Comparison of ENCODE assay signal across 31 cellular contexts in the genomic region with DNA sequence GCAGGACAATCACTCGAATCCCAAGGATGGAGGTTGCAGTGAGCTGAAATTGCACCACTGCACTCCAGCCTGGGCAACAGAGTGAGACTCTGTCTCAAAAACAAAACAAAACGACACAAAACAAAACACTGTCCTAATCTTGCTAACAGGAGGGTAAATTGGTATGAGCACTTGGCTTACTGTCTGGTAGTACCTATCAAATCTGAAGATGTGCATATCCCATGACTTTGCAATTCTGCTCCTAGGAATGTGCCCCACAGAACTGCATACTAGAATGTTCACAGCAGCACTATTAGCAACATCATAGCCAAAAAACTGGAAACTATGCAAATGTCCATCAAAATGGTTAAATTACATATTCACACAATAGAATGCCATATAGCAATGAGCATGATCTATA. TPM values are rescaled to one million over a fixed set of nuclear protein-coding genes. Genes with fewer than 3 reads are reported as not detected.
"Had no signal": no experiment of that assay in that cellular context is flagged by ENCODE, and none has a peak within 500 bp of the region (broad histone marks: within the 10 kb centered on the region; RNA-seq: fewer than 3 reads in every experiment).

No MANE protein-coding gene starts in this region.

- H3K4me3 ChIP-seq: ascending aorta, colonic mucosa, esophagus muscularis mucosa, gastrocnemius medialis, heart left ventricle had no signal

- H3K27me3 ChIP-seq: ascending aorta, colonic mucosa, esophagus muscularis mucosa, foreskin keratinocyte, gastrocnemius medialis, heart left ventricle had no signal

- H3K36me3 ChIP-seq: colonic mucosa had no signal

- H3K36me3 Mint-ChIP-seq: activated CD4-positive, alpha-beta memory T cell treated with anti-CD3 and anti-CD28 coated beads for 36 hours; activated CD8-positive, alpha-beta memory T cell treated with anti-CD3 and anti-CD28 coated beads, Interleukin-2, amount 10 ng/mL, durations not matched to agents 7 days and 5 days had no signal

- H3K27ac ChIP-seq: ascending aorta, colonic mucosa, foreskin keratinocyte, gastrocnemius medialis, heart left ventricle had no signal

- H3K4me1 ChIP-seq: colonic mucosa, esophagus muscularis mucosa, foreskin keratinocyte, gastrocnemius medialis had no signal

- H3K4me3 Mint-ChIP-seq: activated CD4-positive, alpha-beta memory T cell treated with anti-CD3 and anti-CD28 coated beads for 36 hours; activated CD4-positive, alpha-beta T cell treated with anti-CD3 and anti-CD28 coated beads for 36 hours; activated CD4-positive, alpha-beta T cell treated with anti-CD3 and anti-CD28 coated beads, Interleukin-2, amount 10 ng/mL, durations not matched to agents 24 days and 14 days; activated CD8-positive, alpha-beta memory T cell treated with anti-CD3 and anti-CD28 coated beads, Interleukin-2, amount 10 ng/mL, durations not matched to agents 7 days and 5 days; activated CD8-positive, alpha-beta T cell treated with anti-CD3 and anti-CD28 coated beads, Interleukin-2, amount 10 ng/mL, durations not matched to agents 7 days and 5 days; activated naive CD4-positive, alpha-beta T cell treated with anti-CD3 and anti-CD28 coated beads for 36 hours; activated naive CD4-positive, alpha-beta T cell treated with anti-CD3 and anti-CD28 coated beads, Interleukin-2, amount 50 U/mL, for 24 hours; activated naive CD8-positive, alpha-beta T cell treated with anti-CD3 and anti-CD28 coated beads for 36 hours; activated naive CD8-positive, alpha-beta T cell treated with anti-CD3 and anti-CD28 coated beads, Interleukin-2, amount 50 U/mL, for 24 hours; activated T-helper 1 cell treated with anti-CD3 and anti-CD28 coated beads, Interleukin-12 subunit alpha, Interleukin-12 subunit beta, Interleukin-2, Interleukin-4 antibody, amounts not matched to agents 30 ng/mL and 10 ng/mL and 1 ng/mL, durations not matched to agents 14 hours and 24 hours and 36 hours; endodermal cell had no signal

- DNase-seq: activated CD4-positive, alpha-beta memory T cell treated with anti-CD3 and anti-CD28 coated beads for 36 hours; activated CD4-positive, alpha-beta T cell treated with anti-CD3 and anti-CD28 coated beads for 36 hours; activated CD4-positive, alpha-beta T cell treated with anti-CD3 and anti-CD28 coated beads, Interleukin-2, amount 10 ng/mL, durations not matched to agents 24 days and 14 days; activated CD4-positive, CD25-positive, alpha-beta regulatory T cell; activated CD4-positive, CD25-positive, alpha-beta regulatory T cell treated with anti-CD3 and anti-CD28 coated beads, Interleukin-2, amount 50 U/mL, for 72 hours; activated CD8-positive, alpha-beta memory T cell treated with anti-CD3 and anti-CD28 coated beads, Interleukin-2, amount 10 ng/mL, durations not matched to agents 7 days and 5 days; activated CD8-positive, alpha-beta memory T cell treated with anti-CD3 and anti-CD28 coated beads, Interleukin-2, amount 50 U/mL, for 4 hours; activated CD8-positive, alpha-beta T cell treated with anti-CD3 and anti-CD28 coated beads, Interleukin-2, amount 10 ng/mL, durations not matched to agents 7 days and 5 days; activated effector memory CD4-positive, alpha-beta T cell treated with anti-CD3 and anti-CD28 coated beads, Interleukin-2, amount 50 U/mL, for 16 hours; activated naive CD4-positive, alpha-beta T cell treated with anti-CD3 and anti-CD28 coated beads for 36 hours; activated naive CD8-positive, alpha-beta T cell treated with anti-CD3 and anti-CD28 coated beads for 36 hours; activated naive CD8-positive, alpha-beta T cell treated with anti-CD3 and anti-CD28 coated beads, Interleukin-2, amount 50 U/mL, for 24 hours; activated T-cell treated with anti-CD3 and anti-CD28 coated beads, Interleukin-2, amount 50 U/mL, for 1 hour; activated T-cell treated with anti-CD3 and anti-CD28 coated beads, Interleukin-2, amount 50 U/mL, for 48 hours; caudate nucleus; colonic mucosa; effector CD8-positive, alpha-beta T cell; endodermal cell; erythroblast; foreskin keratinocyte; gastrocnemius medialis; glutamatergic neuron; T-helper 2 cell had no signal

- H3K9me3 Mint-ChIP-seq: activated CD4-positive, alpha-beta memory T cell treated with anti-CD3 and anti-CD28 coated beads for 36 hours; activated CD4-positive, alpha-beta T cell treated with anti-CD3 and anti-CD28 coated beads, Interleukin-2, amount 10 ng/mL, durations not matched to agents 24 days and 14 days; activated naive CD4-positive, alpha-beta T cell treated with anti-CD3 and anti-CD28 coated beads, Interleukin-2, amount 50 U/mL, for 24 hours; activated naive CD8-positive, alpha-beta T cell treated with anti-CD3 and anti-CD28 coated beads for 36 hours; activated naive CD8-positive, alpha-beta T cell treated with anti-CD3 and anti-CD28 coated beads, Interleukin-2, amount 50 U/mL, for 24 hours; activated T-helper 1 cell treated with anti-CD3 and anti-CD28 coated beads, Interleukin-12 subunit alpha, Interleukin-12 subunit beta, Interleukin-2, Interleukin-4 antibody, amounts not matched to agents 30 ng/mL and 10 ng/mL and 1 ng/mL, durations not matched to agents 14 hours and 24 hours and 36 hours; activated T-helper 2 cell treated with anti-CD3 and anti-CD28 coated beads, Interferon-gamma antibody, Interleukin-2, Interleukin-4, amounts not matched to agents 10 μg/mL and 5 μg/mL and 100 μg/mL, durations not matched to agents 14 hours and 24 hours and 36 hours had no signal

- H3K4me1 Mint-ChIP-seq: activated CD4-positive, alpha-beta T cell treated with anti-CD3 and anti-CD28 coated beads for 36 hours; activated CD4-positive, alpha-beta T cell treated with anti-CD3 and anti-CD28 coated beads, Interleukin-2, amount 10 ng/mL, durations not matched to agents 24 days and 14 days; activated CD8-positive, alpha-beta memory T cell treated with anti-CD3 and anti-CD28 coated beads, Interleukin-2, amount 10 ng/mL, durations not matched to agents 7 days and 5 days; activated naive CD4-positive, alpha-beta T cell treated with anti-CD3 and anti-CD28 coated beads, Interleukin-2, amount 50 U/mL, for 24 hours; activated naive CD8-positive, alpha-beta T cell treated with anti-CD3 and anti-CD28 coated beads for 36 hours; activated naive CD8-positive, alpha-beta T cell treated with anti-CD3 and anti-CD28 coated beads, Interleukin-2, amount 50 U/mL, for 24 hours; endodermal cell had no signal

- ATAC-seq: activated CD4-positive, alpha-beta T cell treated with anti-CD3 and anti-CD28 coated beads for 36 hours; activated CD8-positive, alpha-beta memory T cell treated with anti-CD3 and anti-CD28 coated beads, Interleukin-2, amount 10 ng/mL, durations not matched to agents 7 days and 5 days; activated CD8-positive, alpha-beta T cell treated with anti-CD3 and anti-CD28 coated beads, Interleukin-2, amount 10 ng/mL, durations not matched to agents 7 days and 5 days; activated naive CD8-positive, alpha-beta T cell treated with anti-CD3 and anti-CD28 coated beads, Interleukin-2, amount 50 U/mL, for 24 hours; foreskin keratinocyte; gastrocnemius medialis; heart left ventricle had no signal

- H3K27me3 Mint-ChIP-seq: activated CD4-positive, alpha-beta memory T cell treated with anti-CD3 and anti-CD28 coated beads for 36 hours; activated CD4-positive, alpha-beta T cell treated with anti-CD3 and anti-CD28 coated beads for 36 hours; activated CD4-positive, alpha-beta T cell treated with anti-CD3 and anti-CD28 coated beads, Interleukin-2, amount 10 ng/mL, durations not matched to agents 24 days and 14 days; activated CD8-positive, alpha-beta memory T cell treated with anti-CD3 and anti-CD28 coated beads, Interleukin-2, amount 10 ng/mL, durations not matched to agents 7 days and 5 days; activated naive CD4-positive, alpha-beta T cell treated with anti-CD3 and anti-CD28 coated beads, Interleukin-2, amount 50 U/mL, for 24 hours; activated naive CD8-positive, alpha-beta T cell treated with anti-CD3 and anti-CD28 coated beads for 36 hours; activated naive CD8-positive, alpha-beta T cell treated with anti-CD3 and anti-CD28 coated beads, Interleukin-2, amount 50 U/mL, for 24 hours had no signal

- H3K9me3 ChIP-seq: ascending aorta, colonic mucosa, esophagus muscularis mucosa, gastrocnemius medialis had no signal

- H3K27ac Mint-ChIP-seq: activated CD4-positive, alpha-beta memory T cell treated with anti-CD3 and anti-CD28 coated beads for 36 hours; activated CD4-positive, alpha-beta T cell treated with anti-CD3 and anti-CD28 coated beads for 36 hours; activated CD4-positive, alpha-beta T cell treated with anti-CD3 and anti-CD28 coated beads, Interleukin-2, amount 10 ng/mL, durations not matched to agents 24 days and 14 days; activated CD8-positive, alpha-beta memory T cell treated with anti-CD3 and anti-CD28 coated beads, Interleukin-2, amount 10 ng/mL, durations not matched to agents 7 days and 5 days; activated CD8-positive, alpha-beta T cell treated with anti-CD3 and anti-CD28 coated beads, Interleukin-2, amount 10 ng/mL, durations not matched to agents 7 days and 5 days; activated naive CD4-positive, alpha-beta T cell treated with anti-CD3 and anti-CD28 coated beads for 36 hours; activated naive CD4-positive, alpha-beta T cell treated with anti-CD3 and anti-CD28 coated beads, Interleukin-2, amount 50 U/mL, for 24 hours; activated naive CD8-positive, alpha-beta T cell treated with anti-CD3 and anti-CD28 coated beads for 36 hours; activated naive CD8-positive, alpha-beta T cell treated with anti-CD3 and anti-CD28 coated beads, Interleukin-2, amount 50 U/mL, for 24 hours; activated T-helper 1 cell treated with anti-CD3 and anti-CD28 coated beads, Interleukin-12 subunit alpha, Interleukin-12 subunit beta, Interleukin-2, Interleukin-4 antibody, amounts not matched to agents 30 ng/mL and 10 ng/mL and 1 ng/mL, durations not matched to agents 14 hours and 24 hours and 36 hours; activated T-helper 2 cell treated with anti-CD3 and anti-CD28 coated beads, Interferon-gamma antibody, Interleukin-2, Interleukin-4, amounts not matched to agents 10 μg/mL and 5 μg/mL and 100 μg/mL, durations not matched to agents 14 hours and 24 hours and 36 hours; endodermal cell had no signal

RNA-seq across cellular contexts. Expression of a gene that starts 23.8 kb away (rescaled TPM):
- total RNA-seq: activated CD4-positive, alpha-beta memory T cell treated with anti-CD3 and anti-CD28 coated beads for 36 hours; activated CD4-positive, alpha-beta T cell treated with anti-CD3 and anti-CD28 coated beads for 36 hours; activated CD8-positive, alpha-beta memory T cell treated with anti-CD3 and anti-CD28 coated beads for 36 hours; activated CD8-positive, alpha-beta memory T cell treated with anti-CD3 and anti-CD28 coated beads, Interleukin-2, amount 10 ng/mL, durations not matched to agents 7 days and 5 days; activated naive CD4-positive, alpha-beta T cell treated with anti-CD3 and anti-CD28 coated beads for 36 hours; activated T-helper 1 cell treated with anti-CD3 and anti-CD28 coated beads, Interleukin-12 subunit alpha, Interleukin-12 subunit beta, Interleukin-2, Interleukin-4 antibody, amounts not matched to agents 30 ng/mL and 10 ng/mL and 1 ng/mL, durations not matched to agents 14 hours and 24 hours and 36 hours; activated T-helper 2 cell treated with anti-CD3 and anti-CD28 coated beads, Interferon-gamma antibody, Interleukin-2, Interleukin-4, amounts not matched to agents 10 μg/mL and 5 μg/mL and 100 μg/mL, durations not matched to agents 14 hours and 24 hours and 36 hours; T-helper 1 cell treated with Interleukin-12 subunit alpha and Interleukin-12 subunit beta and Interleukin-4 antibody, amounts not matched to agents 30 ng/mL and 1 ng/mL, for 36 hours had no signal
